In genomic region chr19:48338802-48339660, GRCh38 we compare ENCODE assay signal across 29 cellular contexts. TPM values are rescaled to one million over a fixed set of nuclear protein-coding genes. Genes with fewer than 3 reads are reported as not detected.
"Had no signal": no experiment of that assay in that cellular context is flagged by ENCODE, and none has a peak within 500 bp of the region (broad histone marks: within the 10 kb centered on the region; RNA-seq: fewer than 3 reads in every experiment).

No MANE protein-coding gene starts in this region.

- ATAC-seq: activated CD4-positive, alpha-beta T cell treated with anti-CD3 and anti-CD28 coated beads for 36 hours; body of pancreas; left cardiac atrium; natural killer cell; psoas muscle; WTC11 had no signal

- DNase-seq: activated CD4-positive, alpha-beta memory T cell treated with anti-CD3 and anti-CD28 coated beads for 36 hours; activated CD4-positive, alpha-beta T cell treated with anti-CD3 and anti-CD28 coated beads for 36 hours; activated effector memory CD4-positive, alpha-beta T cell treated with Interleukin-2 at 50 U/mL for 16 hours; activated naive CD4-positive, alpha-beta T cell treated with anti-CD3 and anti-CD28 coated beads for 36 hours; activated T-cell treated with anti-CD3 and anti-CD28 coated beads, Interleukin-2, amount 50 U/mL, for 48 hours; anterior cingulate cortex; body of pancreas; effector memory CD4-positive, alpha-beta T cell; head of caudate nucleus; islet precursor cell; left cardiac atrium; midbrain; natural killer cell; ovary; psoas muscle; stimulated activated CD4-positive, alpha-beta T cell treated with anti-CD3 and anti-CD28 coated beads, Interleukin-4, amount 100 ng/mL, for 24 hours; substantia nigra; tibial artery had no signal

- H3K4me1 ChIP-seq: psoas muscle had no signal

- H3K36me3 ChIP-seq: cardiac muscle cell, neutrophil, ovary, right atrium auricular region had no signal

- H3K27ac ChIP-seq: body of pancreas, cardiac muscle cell, esophagus muscularis mucosa, neutrophil, ovary, psoas muscle, right atrium auricular region, tibial artery had no signal

- FAIRE-seq: frontal cortex, urothelium cell line had no signal

- H3K27me3 Mint-ChIP-seq: activated CD4-positive, alpha-beta memory T cell treated with anti-CD3 and anti-CD28 coated beads for 36 hours; activated CD4-positive, alpha-beta T cell treated with anti-CD3 and anti-CD28 coated beads for 36 hours; stimulated activated naive CD8-positive, alpha-beta T cell treated with anti-CD3 and anti-CD28 coated beads, Interleukin-15, Interleukin-2, amounts not matched to agents 100 ng/mL and 50 ng/mL, for 24 hours had no signal

- H3K27me3 ChIP-seq: body of pancreas, cardiac muscle cell, esophagus muscularis mucosa, neutrophil, ovary, right atrium auricular region, tibial artery had no signal

- H3K4me3 ChIP-seq: body of pancreas, cardiac muscle cell, esophagus muscularis mucosa, ovary, psoas muscle, right atrium auricular region, tibial artery had no signal

- H3K4me3 Mint-ChIP-seq: activated CD4-positive, alpha-beta memory T cell treated with anti-CD3 and anti-CD28 coated beads for 36 hours; activated CD4-positive, alpha-beta T cell treated with anti-CD3 and anti-CD28 coated beads for 36 hours; activated naive CD4-positive, alpha-beta T cell treated with anti-CD3 and anti-CD28 coated beads for 36 hours; natural killer cell; stimulated activated naive CD8-positive, alpha-beta T cell treated with anti-CD3 and anti-CD28 coated beads, Interleukin-15, Interleukin-2, amounts not matched to agents 100 ng/mL and 50 ng/mL, for 24 hours; T-helper 2 cell treated with Interferon-gamma antibody and Interleukin-4, amounts not matched to agents 5 μg/mL and 100 μg/mL, for 36 hours; WTC11 had no signal

- H3K36me3 Mint-ChIP-seq: activated CD4-positive, alpha-beta memory T cell treated with anti-CD3 and anti-CD28 coated beads for 36 hours; natural killer cell; WTC11 had no signal

- H3K4me1 Mint-ChIP-seq: WTC11 had no signal

- H3K9me3 ChIP-seq: body of pancreas, esophagus muscularis mucosa, neutrophil, ovary, psoas muscle, right atrium auricular region, tibial artery had no signal

- H3K9me3 Mint-ChIP-seq: activated CD4-positive, alpha-beta memory T cell treated with anti-CD3 and anti-CD28 coated beads for 36 hours; activated naive CD4-positive, alpha-beta T cell treated with anti-CD3 and anti-CD28 coated beads for 36 hours; natural killer cell; stimulated activated naive CD8-positive, alpha-beta T cell treated with anti-CD3 and anti-CD28 coated beads, Interleukin-15, Interleukin-2, amounts not matched to agents 100 ng/mL and 50 ng/mL, for 24 hours; T-helper 2 cell treated with Interferon-gamma antibody and Interleukin-4, amounts not matched to agents 5 μg/mL and 100 μg/mL, for 36 hours; WTC11 had no signal

- H3K27ac Mint-ChIP-seq: activated CD4-positive, alpha-beta memory T cell treated with anti-CD3 and anti-CD28 coated beads for 36 hours; activated CD4-positive, alpha-beta T cell treated with anti-CD3 and anti-CD28 coated beads for 36 hours; activated naive CD4-positive, alpha-beta T cell treated with anti-CD3 and anti-CD28 coated beads for 36 hours; natural killer cell; stimulated activated naive CD8-positive, alpha-beta T cell treated with anti-CD3 and anti-CD28 coated beads, Interleukin-15, Interleukin-2, amounts not matched to agents 100 ng/mL and 50 ng/mL, for 24 hours; T-helper 2 cell treated with Interferon-gamma antibody and Interleukin-4, amounts not matched to agents 5 μg/mL and 100 μg/mL, for 36 hours; WTC11 had no signal

RNA-seq across cellular contexts. Expression of gene SYNGR4, which starts 25.1 kb away (rescaled TPM):
- total RNA-seq: dermis microvascular lymphatic vessel endothelial cell, esophagus muscularis mucosa, frontal cortex, left cardiac atrium, liver, natural killer cell, ovary, psoas muscle, right atrium auricular region, WTC11 had no signal
- polyA plus RNA-seq: cardiac muscle cell, ovary had no signal
